ENCODE assay signal across 1 cellular context in the genomic region with DNA sequence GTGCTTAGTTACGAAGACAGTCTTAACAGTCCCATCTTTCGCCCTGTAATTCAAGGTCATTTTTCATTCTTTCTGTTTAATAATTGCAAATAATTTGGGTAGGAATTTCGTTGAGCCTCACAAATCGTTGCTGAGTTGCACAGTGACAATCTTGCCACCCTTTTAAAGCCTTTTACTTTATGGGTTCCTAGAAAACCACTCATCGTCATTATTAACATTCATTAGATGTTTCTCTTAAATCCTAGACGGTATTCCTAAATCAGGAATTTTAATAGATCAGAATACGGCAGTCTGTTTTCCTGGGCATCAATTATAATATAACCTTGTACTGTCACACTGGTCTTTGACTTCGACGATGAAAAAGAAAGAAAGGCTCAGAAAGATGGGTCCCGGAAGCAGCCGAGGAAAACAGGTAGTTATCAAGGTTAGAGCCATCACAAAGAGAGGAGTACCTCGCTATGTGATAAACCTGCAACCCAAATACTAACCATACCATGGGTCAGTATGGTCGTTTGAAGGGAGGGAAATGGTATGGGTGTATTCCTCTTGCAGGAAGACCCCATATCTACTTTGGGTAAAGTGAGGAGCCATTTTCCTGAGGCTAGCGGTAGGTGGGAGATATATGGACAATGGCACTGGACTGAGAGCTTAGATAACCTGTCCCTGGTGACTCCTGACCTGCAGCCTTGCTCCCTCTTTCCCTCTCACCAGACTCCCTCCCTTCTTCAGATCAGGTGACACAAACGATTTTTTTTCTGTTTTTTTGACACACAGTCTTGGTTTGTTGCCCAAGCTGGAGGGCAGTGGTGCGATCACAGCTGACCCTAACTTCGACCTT.
TF ChIP-seq lines count a peak whose summit lies in the region.

No MANE protein-coding gene starts in this region.

TF ChIP-seq in HepG2, 621 proteins besides CTCF, POLR2A, EP300 and RAD21 (continued from another document and continues in another):
- no peak for TF ChIP-seq IRX3 (CRISPR knock-in tag; IDR thresholded peaks at IDR 0.05; ENCODE audit: borderline replicate concordance, low read depth)
- TF ChIP-seq, protein P1, sequence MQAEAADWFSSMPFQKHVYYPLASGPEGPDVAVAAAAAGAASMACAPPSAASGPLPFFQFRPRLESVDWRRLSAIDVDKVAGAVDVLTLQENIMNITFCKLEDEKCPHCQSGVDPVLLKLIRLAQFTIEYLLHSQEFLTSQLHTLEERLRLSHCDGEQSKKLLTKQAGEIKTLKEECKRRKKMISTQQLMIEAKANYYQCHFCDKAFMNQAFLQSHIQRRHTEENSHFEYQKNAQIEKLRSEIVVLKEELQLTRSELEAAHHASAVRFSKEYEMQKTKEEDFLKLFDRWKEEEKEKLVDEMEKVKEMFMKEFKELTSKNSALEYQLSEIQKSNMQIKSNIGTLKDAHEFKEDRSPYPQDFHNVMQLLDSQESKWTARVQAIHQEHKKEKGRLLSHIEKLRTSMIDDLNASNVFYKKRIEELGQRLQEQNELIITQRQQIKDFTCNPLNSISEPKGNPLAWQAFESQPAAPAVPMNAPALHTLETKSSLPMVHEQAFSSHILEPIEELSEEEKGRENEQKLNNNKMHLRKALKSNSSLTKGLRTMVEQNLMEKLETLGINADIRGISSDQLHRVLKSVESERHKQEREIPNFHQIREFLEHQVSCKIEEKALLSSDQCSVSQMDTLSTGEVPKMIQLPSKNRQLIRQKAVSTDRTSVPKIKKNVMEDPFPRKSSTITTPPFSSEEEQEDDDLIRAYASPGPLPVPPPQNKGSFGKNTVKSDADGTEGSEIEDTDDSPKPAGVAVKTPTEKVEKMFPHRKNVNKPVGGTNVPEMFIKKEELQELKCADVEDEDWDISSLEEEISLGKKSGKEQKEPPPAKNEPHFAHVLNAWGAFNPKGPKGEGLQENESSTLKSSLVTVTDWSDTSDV (CRISPR knock-in tag; IDR thresholded peaks at IDR 0.05), result no peak
- no peak for TF ChIP-seq ZNF101 (CRISPR knock-in tag; IDR thresholded peaks at IDR 0.05; ENCODE audit: borderline replicate concordance, low read depth)
- TF ChIP-seq HMG20B (CRISPR knock-in tag; conservative IDR thresholded peaks at IDR 0.05), result no peak
- no peak for TF ChIP-seq NONO (IDR thresholded peaks at IDR 0.05)
- TF ChIP-seq NONO (CRISPR knock-in tag; conservative IDR thresholded peaks at IDR 0.05), result no peak
- TF ChIP-seq KDM3A (CRISPR knock-in tag; IDR thresholded peaks at IDR 0.05; ENCODE audit: low read depth), result no peak
- TF ChIP-seq ZFP36 (IDR thresholded peaks at IDR 0.05; ENCODE audit: borderline replicate concordance, low read depth, low read length, partially characterized antibody), result no peak
- TF ChIP-seq ZMAT3 (CRISPR knock-in tag; conservative IDR thresholded peaks at IDR 0.05), result no peak
- TF ChIP-seq ZNF772 (CRISPR knock-in tag; IDR thresholded peaks at IDR 0.05), result 0 out of 2 replicates have a peak, but pooled peaks have one; percentile 52
- TF ChIP-seq ETV6 (CRISPR knock-in tag; conservative IDR thresholded peaks at IDR 0.05), result no peak
- TF ChIP-seq GABPB1 (CRISPR knock-in tag; IDR thresholded peaks at IDR 0.05), result no peak
- TF ChIP-seq ZNF337 (CRISPR knock-in tag; IDR thresholded peaks at IDR 0.05; ENCODE audit: borderline replicate concordance, low read depth), result peak; percentile 69; the same call in 1 of the 2 replicates
- no peak; the same call in 1 of the 2 replicates for TF ChIP-seq ZSCAN9 (CRISPR knock-in tag; IDR thresholded peaks at IDR 0.05; ENCODE audit: borderline replicate concordance)
- TF ChIP-seq, protein P2, sequence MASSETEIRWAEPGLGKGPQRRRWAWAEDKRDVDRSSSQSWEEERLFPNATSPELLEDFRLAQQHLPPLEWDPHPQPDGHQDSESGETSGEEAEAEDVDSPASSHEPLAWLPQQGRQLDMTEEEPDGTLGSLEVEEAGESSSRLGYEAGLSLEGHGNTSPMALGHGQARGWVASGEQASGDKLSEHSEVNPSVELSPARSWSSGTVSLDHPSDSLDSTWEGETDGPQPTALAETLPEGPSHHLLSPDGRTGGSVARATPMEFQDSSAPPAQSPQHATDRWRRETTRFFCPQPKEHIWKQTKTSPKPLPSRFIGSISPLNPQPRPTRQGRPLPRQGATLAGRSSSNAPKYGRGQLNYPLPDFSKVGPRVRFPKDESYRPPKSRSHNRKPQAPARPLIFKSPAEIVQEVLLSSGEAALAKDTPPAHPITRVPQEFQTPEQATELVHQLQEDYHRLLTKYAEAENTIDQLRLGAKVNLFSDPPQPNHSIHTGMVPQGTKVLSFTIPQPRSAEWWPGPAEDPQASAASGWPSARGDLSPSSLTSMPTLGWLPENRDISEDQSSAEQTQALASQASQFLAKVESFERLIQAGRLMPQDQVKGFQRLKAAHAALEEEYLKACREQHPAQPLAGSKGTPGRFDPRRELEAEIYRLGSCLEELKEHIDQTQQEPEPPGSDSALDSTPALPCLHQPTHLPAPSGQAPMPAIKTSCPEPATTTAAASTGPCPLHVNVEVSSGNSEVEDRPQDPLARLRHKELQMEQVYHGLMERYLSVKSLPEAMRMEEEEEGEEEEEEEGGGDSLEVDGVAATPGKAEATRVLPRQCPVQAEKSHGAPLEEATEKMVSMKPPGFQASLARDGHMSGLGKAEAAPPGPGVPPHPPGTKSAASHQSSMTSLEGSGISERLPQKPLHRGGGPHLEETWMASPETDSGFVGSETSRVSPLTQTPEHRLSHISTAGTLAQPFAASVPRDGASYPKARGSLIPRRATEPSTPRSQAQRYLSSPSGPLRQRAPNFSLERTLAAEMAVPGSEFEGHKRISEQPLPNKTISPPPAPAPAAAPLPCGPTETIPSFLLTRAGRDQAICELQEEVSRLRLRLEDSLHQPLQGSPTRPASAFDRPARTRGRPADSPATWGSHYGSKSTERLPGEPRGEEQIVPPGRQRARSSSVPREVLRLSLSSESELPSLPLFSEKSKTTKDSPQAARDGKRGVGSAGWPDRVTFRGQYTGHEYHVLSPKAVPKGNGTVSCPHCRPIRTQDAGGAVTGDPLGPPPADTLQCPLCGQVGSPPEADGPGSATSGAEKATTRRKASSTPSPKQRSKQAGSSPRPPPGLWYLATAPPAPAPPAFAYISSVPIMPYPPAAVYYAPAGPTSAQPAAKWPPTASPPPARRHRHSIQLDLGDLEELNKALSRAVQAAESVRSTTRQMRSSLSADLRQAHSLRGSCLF (CRISPR knock-in tag; IDR thresholded peaks at IDR 0.05; ENCODE audit: borderline replicate concordance), result no peak
- TF ChIP-seq ZNF724P (CRISPR knock-in tag; IDR thresholded peaks at IDR 0.05; ENCODE audit: borderline replicate concordance), result no peak; the same call in 1 of the 2 replicates
- TF ChIP-seq FIP1L1 (IDR thresholded peaks at IDR 0.05; ENCODE audit: borderline replicate concordance, insufficient read depth, low read depth, low read length), result no peak
- 0 out of 2 replicates have a peak, but pooled peaks have one; percentile 17 for TF ChIP-seq ZNF558 (CRISPR knock-in tag; IDR thresholded peaks at IDR 0.05; ENCODE audit: borderline replicate concordance)
- no peak for TF ChIP-seq CHCHD3 (CRISPR knock-in tag; IDR thresholded peaks at IDR 0.05)
- no peak for TF ChIP-seq MAFK (conservative IDR thresholded peaks at IDR 0.05 in 1 of 2, IDR thresholded peaks at IDR 0.05 in 1 of 2; ENCODE audit: low read length in 2 of 2)
- no peak for TF ChIP-seq NR2C2 (CRISPR knock-in tag; IDR thresholded peaks at IDR 0.05; ENCODE audit: borderline replicate concordance)
- TF ChIP-seq, protein P3, sequence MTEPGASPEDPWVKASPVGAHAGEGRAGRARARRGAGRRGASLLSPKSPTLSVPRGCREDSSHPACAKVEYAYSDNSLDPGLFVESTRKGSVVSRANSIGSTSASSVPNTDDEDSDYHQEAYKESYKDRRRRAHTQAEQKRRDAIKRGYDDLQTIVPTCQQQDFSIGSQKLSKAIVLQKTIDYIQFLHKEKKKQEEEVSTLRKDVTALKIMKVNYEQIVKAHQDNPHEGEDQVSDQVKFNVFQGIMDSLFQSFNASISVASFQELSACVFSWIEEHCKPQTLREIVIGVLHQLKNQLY (CRISPR knock-in tag; IDR thresholded peaks at IDR 0.05), result no peak
- peak; percentile 35; the same call in 1 of the 2 replicates for TF ChIP-seq GTF3A (CRISPR knock-in tag; conservative IDR thresholded peaks at IDR 0.05)
- TF ChIP-seq, protein P4, sequence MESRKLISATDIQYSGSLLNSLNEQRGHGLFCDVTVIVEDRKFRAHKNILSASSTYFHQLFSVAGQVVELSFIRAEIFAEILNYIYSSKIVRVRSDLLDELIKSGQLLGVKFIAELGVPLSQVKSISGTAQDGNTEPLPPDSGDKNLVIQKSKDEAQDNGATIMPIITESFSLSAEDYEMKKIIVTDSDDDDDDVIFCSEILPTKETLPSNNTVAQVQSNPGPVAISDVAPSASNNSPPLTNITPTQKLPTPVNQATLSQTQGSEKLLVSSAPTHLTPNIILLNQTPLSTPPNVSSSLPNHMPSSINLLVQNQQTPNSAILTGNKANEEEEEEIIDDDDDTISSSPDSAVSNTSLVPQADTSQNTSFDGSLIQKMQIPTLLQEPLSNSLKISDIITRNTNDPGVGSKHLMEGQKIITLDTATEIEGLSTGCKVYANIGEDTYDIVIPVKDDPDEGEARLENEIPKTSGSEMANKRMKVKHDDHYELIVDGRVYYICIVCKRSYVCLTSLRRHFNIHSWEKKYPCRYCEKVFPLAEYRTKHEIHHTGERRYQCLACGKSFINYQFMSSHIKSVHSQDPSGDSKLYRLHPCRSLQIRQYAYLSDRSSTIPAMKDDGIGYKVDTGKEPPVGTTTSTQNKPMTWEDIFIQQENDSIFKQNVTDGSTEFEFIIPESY (CRISPR knock-in tag; IDR thresholded peaks at IDR 0.05), result peak; percentile 80
- TF ChIP-seq, protein P5, sequence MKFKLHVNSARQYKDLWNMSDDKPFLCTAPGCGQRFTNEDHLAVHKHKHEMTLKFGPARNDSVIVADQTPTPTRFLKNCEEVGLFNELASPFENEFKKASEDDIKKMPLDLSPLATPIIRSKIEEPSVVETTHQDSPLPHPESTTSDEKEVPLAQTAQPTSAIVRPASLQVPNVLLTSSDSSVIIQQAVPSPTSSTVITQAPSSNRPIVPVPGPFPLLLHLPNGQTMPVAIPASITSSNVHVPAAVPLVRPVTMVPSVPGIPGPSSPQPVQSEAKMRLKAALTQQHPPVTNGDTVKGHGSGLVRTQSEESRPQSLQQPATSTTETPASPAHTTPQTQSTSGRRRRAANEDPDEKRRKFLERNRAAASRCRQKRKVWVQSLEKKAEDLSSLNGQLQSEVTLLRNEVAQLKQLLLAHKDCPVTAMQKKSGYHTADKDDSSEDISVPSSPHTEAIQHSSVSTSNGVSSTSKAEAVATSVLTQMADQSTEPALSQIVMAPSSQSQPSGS (CRISPR knock-in tag; IDR thresholded peaks at IDR 0.05), result no peak
- TF ChIP-seq, protein P6, sequence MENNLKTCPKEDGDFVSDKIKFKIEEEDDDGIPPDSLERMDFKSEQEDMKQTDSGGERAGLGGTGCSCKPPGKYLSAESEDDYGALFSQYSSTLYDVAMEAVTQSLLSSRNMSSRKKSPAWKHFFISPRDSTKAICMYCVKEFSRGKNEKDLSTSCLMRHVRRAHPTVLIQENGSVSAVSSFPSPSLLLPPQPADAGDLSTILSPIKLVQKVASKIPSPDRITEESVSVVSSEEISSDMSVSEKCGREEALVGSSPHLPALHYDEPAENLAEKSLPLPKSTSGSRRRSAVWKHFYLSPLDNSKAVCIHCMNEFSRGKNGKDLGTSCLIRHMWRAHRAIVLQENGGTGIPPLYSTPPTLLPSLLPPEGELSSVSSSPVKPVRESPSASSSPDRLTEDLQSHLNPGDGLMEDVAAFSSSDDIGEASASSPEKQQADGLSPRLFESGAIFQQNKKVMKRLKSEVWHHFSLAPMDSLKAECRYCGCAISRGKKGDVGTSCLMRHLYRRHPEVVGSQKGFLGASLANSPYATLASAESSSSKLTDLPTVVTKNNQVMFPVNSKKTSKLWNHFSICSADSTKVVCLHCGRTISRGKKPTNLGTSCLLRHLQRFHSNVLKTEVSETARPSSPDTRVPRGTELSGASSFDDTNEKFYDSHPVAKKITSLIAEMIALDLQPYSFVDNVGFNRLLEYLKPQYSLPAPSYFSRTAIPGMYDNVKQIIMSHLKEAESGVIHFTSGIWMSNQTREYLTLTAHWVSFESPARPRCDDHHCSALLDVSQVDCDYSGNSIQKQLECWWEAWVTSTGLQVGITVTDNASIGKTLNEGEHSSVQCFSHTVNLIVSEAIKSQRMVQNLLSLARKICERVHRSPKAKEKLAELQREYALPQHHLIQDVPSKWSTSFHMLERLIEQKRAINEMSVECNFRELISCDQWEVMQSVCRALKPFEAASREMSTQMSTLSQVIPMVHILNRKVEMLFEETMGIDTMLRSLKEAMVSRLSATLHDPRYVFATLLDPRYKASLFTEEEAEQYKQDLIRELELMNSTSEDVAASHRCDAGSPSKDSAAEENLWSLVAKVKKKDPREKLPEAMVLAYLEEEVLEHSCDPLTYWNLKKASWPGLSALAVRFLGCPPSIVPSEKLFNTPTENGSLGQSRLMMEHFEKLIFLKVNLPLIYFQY (CRISPR knock-in tag; IDR thresholded peaks at IDR 0.05; ENCODE audit: borderline replicate concordance), result no peak; the same call in 1 of the 2 replicates
- TF ChIP-seq NR1H2 (CRISPR knock-in tag; IDR thresholded peaks at IDR 0.05; ENCODE audit: borderline replicate concordance, low read depth), result no peak
- TF ChIP-seq, protein P7, sequence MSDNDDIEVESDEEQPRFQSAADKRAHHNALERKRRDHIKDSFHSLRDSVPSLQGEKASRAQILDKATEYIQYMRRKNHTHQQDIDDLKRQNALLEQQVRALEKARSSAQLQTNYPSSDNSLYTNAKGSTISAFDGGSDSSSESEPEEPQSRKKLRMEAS (IDR thresholded peaks at IDR 0.05), result no peak
- no peak for TF ChIP-seq ZEB1 (IDR thresholded peaks at IDR 0.05; ENCODE audit: insufficient replicate concordance, low read depth)
- TF ChIP-seq PCBP1 (IDR thresholded peaks at IDR 0.05; ENCODE audit: borderline replicate concordance, low read depth, low read length), result no peak
- peak; percentile 74 for TF ChIP-seq TEAD3 (CRISPR knock-in tag; optimal IDR thresholded peaks at IDR 0.05; ENCODE audit: borderline replicate concordance)
- TF ChIP-seq ELF1 (CRISPR knock-in tag; IDR thresholded peaks at IDR 0.05), result peak; percentile 47; the same call in 1 of the 2 replicates
- TF ChIP-seq, protein P8, sequence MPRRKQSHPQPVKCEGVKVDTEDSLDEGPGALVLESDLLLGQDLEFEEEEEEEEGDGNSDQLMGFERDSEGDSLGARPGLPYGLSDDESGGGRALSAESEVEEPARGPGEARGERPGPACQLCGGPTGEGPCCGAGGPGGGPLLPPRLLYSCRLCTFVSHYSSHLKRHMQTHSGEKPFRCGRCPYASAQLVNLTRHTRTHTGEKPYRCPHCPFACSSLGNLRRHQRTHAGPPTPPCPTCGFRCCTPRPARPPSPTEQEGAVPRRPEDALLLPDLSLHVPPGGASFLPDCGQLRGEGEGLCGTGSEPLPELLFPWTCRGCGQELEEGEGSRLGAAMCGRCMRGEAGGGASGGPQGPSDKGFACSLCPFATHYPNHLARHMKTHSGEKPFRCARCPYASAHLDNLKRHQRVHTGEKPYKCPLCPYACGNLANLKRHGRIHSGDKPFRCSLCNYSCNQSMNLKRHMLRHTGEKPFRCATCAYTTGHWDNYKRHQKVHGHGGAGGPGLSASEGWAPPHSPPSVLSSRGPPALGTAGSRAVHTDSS (CRISPR knock-in tag; conservative IDR thresholded peaks at IDR 0.05), result no peak
